In genomic region chr12:32939801-32940200, GRCh38 we compare ENCODE assay signal across 11 cellular contexts.
"Had no signal": no experiment of that assay in that cellular context is flagged by ENCODE, and none has a peak within 500 bp of the region (broad histone marks: within the 10 kb centered on the region; RNA-seq: fewer than 3 reads in every experiment).

No MANE protein-coding gene starts in this region.

- H3K4me2 ChIP-seq: GM23338 had no signal

- H3K36me3 ChIP-seq: HAP-1 had no signal

- H3K27ac ChIP-seq: GM23248 had no signal

- DNase-seq: GM23248, GOT3, H7, H9, HCEC 1CT, HFFc6 had no signal

- H3K9ac ChIP-seq: GM23248 had no signal

- H3K4me1 ChIP-seq: HAP-1 had no signal

- ATAC-seq: GM23338, HCT116 had no signal

- H2AFZ ChIP-seq: GM23248, GM23338 had no signal

- FAIRE-seq: H1, H54 had no signal

- H3K4me3 ChIP-seq: GM23248, GM23338, HAP-1 had no signal

- H3K9me3 ChIP-seq: HAP-1 had no signal
